11 cellular contexts compared by ENCODE assay signal in genomic region chr2:74516650-74517049, GRCh38. TPM values are rescaled to one million over a fixed set of nuclear protein-coding genes. Genes with fewer than 3 reads are reported as not detected.
DNase-seq lines count a peak whose midpoint lies in the region; ATAC-seq and TF ChIP-seq lines count a peak whose summit lies in the region.
"Had no signal": no experiment of that assay in that cellular context is flagged by ENCODE, and none has a peak within 500 bp of the region (broad histone marks: within the 10 kb centered on the region; RNA-seq: fewer than 3 reads in every experiment).

No MANE protein-coding gene starts in this region.

- H3K4me3 Mint-ChIP-seq in naive thymus-derived CD8-positive, alpha-beta T cell, result peak overlapping the region; percentile 69 to 89 (median 82)

- WGBS in right cardiac atrium, result 65% methylated on average over 13 of the region's 13 CpGs
- WGBS in urinary bladder, result 57% methylated on average over 13 of the region's 13 CpGs

- peak overlapping the region; percentile 64 for H3K4me3 ChIP-seq in left ventricle myocardium inferior
- H3K4me3 ChIP-seq in right cardiac atrium (ENCODE audit: low read length), result no peak overlapping the region
- peak overlapping the region; percentile 46 to 58 for H3K4me3 ChIP-seq in ascending aorta
- peak overlapping the region; percentile 22 for H3K4me3 ChIP-seq in urinary bladder (ENCODE audit: low read depth, low read length)

- TF ChIP-seq CTCF in left ventricle myocardium inferior (IDR thresholded peaks at IDR 0.05; ENCODE audit: borderline replicate concordance), result no peak
- no peak for TF ChIP-seq CTCF in ascending aorta (IDR thresholded peaks at IDR 0.05)

- H3K27ac ChIP-seq in left ventricle myocardium inferior (replicated peaks) (no peak overlapping the region), right cardiac atrium (ENCODE audit: low read length) (no peak overlapping the region), ascending aorta (no peak overlapping the region), urinary bladder (ENCODE audit: low read depth) (no peak overlapping the region)

- H3K36me3 ChIP-seq in left ventricle myocardium inferior, result no peaks in the 10 kb centered on the region
- H3K36me3 ChIP-seq in ascending aorta, result no peaks in the 10 kb centered on the region
- H3K36me3 ChIP-seq in urinary bladder (ENCODE audit: insufficient read depth), result no peaks in the 10 kb centered on the region

- H3K4me1 Mint-ChIP-seq in naive thymus-derived CD8-positive, alpha-beta T cell, result peaks cover 13 to 26% (median 24%) of the 10 kb centered on the region in 4 donors

- intact Hi-C loops in left ventricle myocardium inferior (cut with micrococcal nuclease) (no loop called here), right cardiac atrium (cut with DNase I) (no loop called here), ascending aorta (cut with DNase I) (no loop called here)

- no peaks in the 10 kb centered on the region for H3K9me3 Mint-ChIP-seq in naive thymus-derived CD8-positive, alpha-beta T cell

- DNase-seq in left ventricle myocardium inferior (no peak), right cardiac atrium (no peak), ascending aorta (ENCODE audit: low spot score in 2 of 2) (no peak), cerebellar cortex (ENCODE audit: low spot score) (no peak), NCI-H774 (lab: John Stamatoyannopoulos, UW) (no peak)
- DNase-seq in naive thymus-derived CD8-positive, alpha-beta T cell, result no peak

- H3K36me3 Mint-ChIP-seq in naive thymus-derived CD8-positive, alpha-beta T cell, result peaks cover 0 to 5% (median 0%) of the 10 kb centered on the region in 3 donors

- H3K27me3 Mint-ChIP-seq in naive thymus-derived CD8-positive, alpha-beta T cell, result peaks cover 42 to 86% (median 60%) of the 10 kb centered on the region in 5 donors

- H3K27ac Mint-ChIP-seq in naive thymus-derived CD8-positive, alpha-beta T cell, result peak overlapping the region in 1 of 10 donors; percentile 65

- H3K27me3 ChIP-seq in left ventricle myocardium inferior (ENCODE audit: low read depth) (peaks cover 98% of the 10 kb centered on the region), right cardiac atrium (ENCODE audit: control insufficient read depth, insufficient read depth) (no peaks in the 10 kb centered on the region), ascending aorta (peaks cover 39% of the 10 kb centered on the region)

- ATAC-seq in right cardiac atrium (no peak), HG02852 (IDR thresholded peaks at IDR 0.05; ENCODE audit: unreplicated experiment) (no peak)
- no peak for ATAC-seq in naive thymus-derived CD8-positive, alpha-beta T cell

- H3K9me3 ChIP-seq in left ventricle myocardium inferior (replicated peaks) (no peaks in the 10 kb centered on the region), right cardiac atrium (ENCODE audit: control insufficient read depth, low read length) (no peaks in the 10 kb centered on the region), ascending aorta (no peaks in the 10 kb centered on the region)

- H3K4me1 ChIP-seq in left ventricle myocardium inferior, result peaks cover 35% of the 10 kb centered on the region
- H3K4me1 ChIP-seq in right cardiac atrium (ENCODE audit: control insufficient read depth, insufficient read depth, low read length), result peaks cover 2% of the 10 kb centered on the region
- H3K4me1 ChIP-seq in ascending aorta, result peaks cover 16 to 18% of the 10 kb centered on the region in 2 donors
- peaks cover 3% of the 10 kb centered on the region for H3K4me1 ChIP-seq in urinary bladder (ENCODE audit: insufficient read depth)

- POLR2A ChIA-PET in naive thymus-derived CD8-positive, alpha-beta T cell (lab: Charles Lee), result interaction anchor here (0.6 to 6.2 kb wide), 3 partner anchors 9 to 40 kb away, joined by 3 to 35 read pairs (median 12); partner anchors contain the start of genes AUP1, HTRA2 and PCGF1

RNA-seq across cellular contexts. Expression of gene TLX2, which starts 2.4 kb away (rescaled TPM):
- total RNA-seq in left ventricle myocardium inferior (not detected), right cardiac atrium (not detected), ascending aorta (not detected), urinary bladder (0.63 TPM)
- polyA plus RNA-seq in right cardiac atrium (0.05 TPM), urinary bladder (0.51 TPM)
- total RNA-seq in naive thymus-derived CD8-positive, alpha-beta T cell, result not detected
- not detected for polyA plus RNA-seq in naive thymus-derived CD8-positive, alpha-beta T cell
- total RNA-seq: cerebellum, H4 had no signal
- polyA plus RNA-seq: fibroblast of lung had no signal

RNA-seq across cellular contexts. Expression of gene PCGF1, which starts 9.2 kb away (rescaled TPM):
- total RNA-seq in left ventricle myocardium inferior, result 20.2 TPM
- 10 to 100 TPM; 20.5 to 38.7 (median 25.6) TPM for total RNA-seq in right cardiac atrium
- polyA plus RNA-seq in right cardiac atrium, result 20.9 TPM
- not detected for total RNA-seq in ascending aorta
- 10 to 100 TPM; 33.1 to 34.6 TPM for total RNA-seq in naive thymus-derived CD8-positive, alpha-beta T cell
- polyA plus RNA-seq in naive thymus-derived CD8-positive, alpha-beta T cell, result 10 to 100 TPM in 1 of 3 donors, 1 to 10 TPM in 2; 6.7 to 11.8 (median 7.3) TPM
- 21.7 TPM for total RNA-seq in urinary bladder
- polyA plus RNA-seq in urinary bladder, result 19.2 TPM

RNA-seq across cellular contexts. Expression of gene DQX1, which starts 9.4 kb away (rescaled TPM):
- 0.11 TPM for total RNA-seq in left ventricle myocardium inferior
- not detected for total RNA-seq in right cardiac atrium
- polyA plus RNA-seq in right cardiac atrium, result not detected
- total RNA-seq in ascending aorta, result not detected
- under 1 TPM; 0.36 to 0.81 TPM for total RNA-seq in naive thymus-derived CD8-positive, alpha-beta T cell
- not detected for polyA plus RNA-seq in naive thymus-derived CD8-positive, alpha-beta T cell
- 0.37 TPM for total RNA-seq in urinary bladder
- 0.27 TPM for polyA plus RNA-seq in urinary bladder
- total RNA-seq: fibroblast of lung, H4 had no signal
- polyA plus RNA-seq: fibroblast of lung had no signal

RNA-seq across cellular contexts. Expression of gene AUP1, which starts 12.9 kb away (rescaled TPM):
- 46.9 TPM for total RNA-seq in left ventricle myocardium inferior
- total RNA-seq in right cardiac atrium, result 10 to 100 TPM; 52.3 to 69.6 (median 63.3) TPM
- 75.3 TPM for polyA plus RNA-seq in right cardiac atrium
- 120 TPM for total RNA-seq in ascending aorta
- 100 to 1,000 TPM; 173 to 184 TPM for total RNA-seq in naive thymus-derived CD8-positive, alpha-beta T cell
- 10 to 100 TPM; 79.5 to 88.9 (median 81.8) TPM for polyA plus RNA-seq in naive thymus-derived CD8-positive, alpha-beta T cell
- total RNA-seq in urinary bladder, result 57.7 TPM
- polyA plus RNA-seq in urinary bladder, result 112 TPM

RNA-seq across cellular contexts. Expression of gene HTRA2, which starts 13.1 kb away (rescaled TPM):
- total RNA-seq in left ventricle myocardium inferior, result 26.6 TPM
- total RNA-seq in right cardiac atrium, result 10 to 100 TPM; 26.3 to 31.2 (median 28.9) TPM
- 27.8 TPM for polyA plus RNA-seq in right cardiac atrium
- total RNA-seq in ascending aorta, result 80.1 TPM
- 10 to 100 TPM; 38.6 to 44.5 TPM for total RNA-seq in naive thymus-derived CD8-positive, alpha-beta T cell
- 10 to 100 TPM; 21.3 to 24.5 (median 24.5) TPM for polyA plus RNA-seq in naive thymus-derived CD8-positive, alpha-beta T cell
- total RNA-seq in urinary bladder, result 25.1 TPM
- 37.3 TPM for polyA plus RNA-seq in urinary bladder

Comparison
In these comparisons a context has a peak if more than half of its experiments do, and no peak if none do; other contexts are left out.
1. RNA of gene PCGF1, which starts 9.2 kb away (total RNA-seq): 33.1 to 34.6 TPM in naive thymus-derived CD8-positive, alpha-beta T cell, 20.5 to 38.7 TPM in right cardiac atrium, 21.7 TPM in urinary bladder (single experiment) and 20.2 TPM in left ventricle myocardium inferior (single experiment); not detected in ascending aorta (single experiment); every median in the first group is over 10 times any median in the second.